In the genomic region with DNA sequence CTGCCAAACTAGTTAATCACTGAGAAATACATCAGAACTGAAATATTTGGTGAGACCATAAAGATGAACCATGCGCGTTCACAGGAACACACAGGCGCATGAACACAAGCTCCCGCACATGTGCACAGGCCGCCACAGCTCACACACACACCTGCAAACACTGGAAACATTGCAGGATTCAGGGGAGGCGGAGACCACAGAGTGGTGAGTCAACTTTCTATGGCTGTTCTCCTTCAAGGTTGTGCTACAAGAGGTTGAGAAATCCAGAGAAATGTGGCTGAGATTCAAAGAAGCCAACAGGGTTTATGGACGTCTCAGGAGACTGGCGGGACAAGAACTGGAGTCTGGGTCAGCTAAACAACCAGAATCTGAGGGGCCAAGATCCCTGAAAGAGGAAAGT, we compare ENCODE assay signal across 8 cellular contexts. TPM values are rescaled to one million over a fixed set of nuclear protein-coding genes. Genes with fewer than 3 reads are reported as not detected.
A peak's percentile ranks its signal among the peaks of the same experiment; 100 is the strongest.
DNase-seq lines count a peak whose midpoint lies in the region; ATAC-seq and TF ChIP-seq lines count a peak whose summit lies in the region.

No MANE protein-coding gene starts in this region.

- ATAC-seq in IMR-90 (ENCODE audit: low read depth) (peak; percentile 46), left ventricle myocardium superior (peak; percentile 52), GM21717 (IDR thresholded peaks at IDR 0.05; ENCODE audit: unreplicated experiment) (no peak)

- TF ChIP-seq RAD21 in IMR-90 (IDR thresholded peaks at IDR 0.05; ENCODE audit: low read length), result no peak

- H3K36me3 Mint-ChIP-seq in activated T-helper 1 cell treated with anti-CD3 and anti-CD28 coated beads, Interleukin-12 subunit alpha, Interleukin-12 subunit beta, Interleukin-2, Interleukin-4 antibody, amounts not matched to agents 30 ng/mL and 10 ng/mL and 1 ng/mL, durations not matched to agents 14 hours and 24 hours and 36 hours (ENCODE audit: low read depth), result peaks cover 26% of the 10 kb centered on the region

- H2AK5ac ChIP-seq in IMR-90 (ENCODE audit: low read depth, low read length), result 0 out of 2 replicates have a peak overlapping the region, but pooled peaks have one; percentile 58

- no peak overlapping the region for H2AK9ac ChIP-seq in IMR-90 (replicated peaks; ENCODE audit: low read depth, low read length, poor library complexity)

- H3K4me1 ChIP-seq in IMR-90 (ENCODE audit: control insufficient read depth, insufficient read depth, low read length), result peaks cover 23% of the 10 kb centered on the region

- no peaks in the 10 kb centered on the region for H3K27me3 Mint-ChIP-seq in activated T-helper 1 cell treated with anti-CD3 and anti-CD28 coated beads, Interleukin-12 subunit alpha, Interleukin-12 subunit beta, Interleukin-2, Interleukin-4 antibody, amounts not matched to agents 30 ng/mL and 10 ng/mL and 1 ng/mL, durations not matched to agents 14 hours and 24 hours and 36 hours (ENCODE audit: insufficient read depth)

- in situ Hi-C loops in IMR-90 (cut with MboI; ENCODE audit: low sequenced_read_pairs), result no loop called here

- H4K5ac ChIP-seq in IMR-90 (ENCODE audit: low read depth, low read length), result peak overlapping the region; percentile 25; the same call in 1 of the 2 replicates

- no TSS peak for BruUV-seq in IMR-90 (replicated peaks; lab: Mats Ljungman, UMichigan)

- dilution Hi-C loops in IMR-90 (cut with HindIII; ENCODE audit: low sequenced_read_pairs, unreplicated experiment), result no loop called here

- peaks cover 23% of the 10 kb centered on the region for H3K9me1 ChIP-seq in IMR-90 (ENCODE audit: insufficient read depth, low read length)

- H2BK120ac ChIP-seq in IMR-90 (ENCODE audit: low read depth, low read length), result no peak overlapping the region

- no peak overlapping the region for H3K56ac ChIP-seq in IMR-90 (ENCODE audit: extremely low read depth, insufficient read depth, low read length)

- no peak overlapping the region for H3K9ac ChIP-seq in IMR-90 (ENCODE audit: low read depth, low read length)

- H3K23ac ChIP-seq in IMR-90 (ENCODE audit: low read depth, low read length), result no peak overlapping the region

- H2AFZ ChIP-seq in IMR-90 (replicated peaks; ENCODE audit: low read length, poor library complexity), result no peak overlapping the region

- TF ChIP-seq POLR2A in IMR-90 (IDR thresholded peaks at IDR 0.05; ENCODE audit: low read depth, low read length), result no peak

- H3K14ac ChIP-seq in IMR-90 (replicated peaks; ENCODE audit: low read depth, low read length), result 0 out of 2 replicates have a peak overlapping the region, but pooled peaks have one; percentile 52

- peak overlapping the region; percentile 15 for H2BK5ac ChIP-seq in IMR-90 (ENCODE audit: low read depth, low read length, poor library complexity, severe bottlenecking)

- H3K4me3 Mint-ChIP-seq in activated T-helper 1 cell treated with anti-CD3 and anti-CD28 coated beads, Interleukin-12 subunit alpha, Interleukin-12 subunit beta, Interleukin-2, Interleukin-4 antibody, amounts not matched to agents 30 ng/mL and 10 ng/mL and 1 ng/mL, durations not matched to agents 14 hours and 24 hours and 36 hours, result peak overlapping the region; percentile 64

- intact Hi-C loops in IMR-90 (cut with micrococcal nuclease), result no loop called here
- intact Hi-C loops in activated T-helper 1 cell treated with anti-CD3 and anti-CD28 coated beads, Interleukin-12 subunit alpha, Interleukin-12 subunit beta, Interleukin-2, Interleukin-4 antibody, amounts not matched to agents 30 ng/mL and 10 ng/mL and 1 ng/mL, durations not matched to agents 14 hours and 24 hours and 36 hours (cut with micrococcal nuclease), result loop anchor here (1.0 kb wide), 1 partner anchor 8 kb away; no protein-coding TSS in a partner anchor
- intact Hi-C loops in left ventricle myocardium superior (cut with micrococcal nuclease), result no loop called here

- no peak overlapping the region for H2BK20ac ChIP-seq in IMR-90 (ENCODE audit: low read depth, low read length)

- H3K18ac ChIP-seq in IMR-90 (ENCODE audit: low read depth, low read length), result no peak overlapping the region

- 92% methylated on average over 2 of the region's 8 CpGs; no CpG with 5 or more reads in 1 of the 2 experiments for WGBS in IMR-90 (ENCODE audit: extremely low coverage in 2 of 2, insufficient read length in 1 of 2), 2 experiments

- H3K79me1 ChIP-seq in IMR-90 (ENCODE audit: low read depth in 1 of 2, low read length in 2 of 2), result peaks cover 35 to 79% of the 10 kb centered on the region in 2 experiments

- no peak overlapping the region for H3K4me2 ChIP-seq in IMR-90 (ENCODE audit: low read depth, low read length)

- no peaks in the 10 kb centered on the region for H3K9me3 Mint-ChIP-seq in activated T-helper 1 cell treated with anti-CD3 and anti-CD28 coated beads, Interleukin-12 subunit alpha, Interleukin-12 subunit beta, Interleukin-2, Interleukin-4 antibody, amounts not matched to agents 30 ng/mL and 10 ng/mL and 1 ng/mL, durations not matched to agents 14 hours and 24 hours and 36 hours

- POLR2A ChIA-PET in IMR-90 (lab: Charles Lee; ENCODE audit: unreplicated experiment), result no interaction called here

- no peaks in the 10 kb centered on the region; the same call in 1 of the 2 replicates for H3K36me3 ChIP-seq in IMR-90 (ENCODE audit: control insufficient read depth, insufficient read depth, low read length)

- H3K9me3 ChIP-seq in IMR-90 (ENCODE audit: control insufficient read depth, insufficient read depth, low read length), result no peaks in the 10 kb centered on the region

- H3K4me3 ChIP-seq in IMR-90 (ENCODE audit: insufficient read depth, low read depth, low read length), result no peak overlapping the region

- DNase-seq in IMR-90 (peak; percentile 63), left ventricle myocardium superior (no peak), NCI-H187 (lab: John Stamatoyannopoulos, UW) (no peak), nucleus accumbens (lab: John Stamatoyannopoulos, UW) (no peak), 8988T (no peak)
- no peak for DNase-seq in activated T-helper 1 cell treated with anti-CD3 and anti-CD28 coated beads, Interleukin-12 subunit alpha, Interleukin-12 subunit beta, Interleukin-2, Interleukin-4 antibody, amounts not matched to agents 30 ng/mL and 10 ng/mL and 1 ng/mL, durations not matched to agents 14 hours and 24 hours and 36 hours (ENCODE audit: low spot score)
- peak; percentile 31 for DNase-seq in stimulated activated CD8-positive, alpha-beta memory T cell treated with anti-CD3 and anti-CD28 coated beads, Interleukin-4, amount 100 ng/mL, for 24 hours (ENCODE audit: low read depth)

- peaks cover 70% of the 10 kb centered on the region for H3K4me1 Mint-ChIP-seq in activated T-helper 1 cell treated with anti-CD3 and anti-CD28 coated beads, Interleukin-12 subunit alpha, Interleukin-12 subunit beta, Interleukin-2, Interleukin-4 antibody, amounts not matched to agents 30 ng/mL and 10 ng/mL and 1 ng/mL, durations not matched to agents 14 hours and 24 hours and 36 hours (ENCODE audit: low read depth)

- CTCF ChIA-PET in IMR-90 (lab: Yijun Ruan, JAX), result no interaction called here

- peak overlapping the region; percentile 22; the same call in 1 of the 2 replicates for H3K27ac ChIP-seq in IMR-90 (ENCODE audit: insufficient read depth, low read length)

- H4K20me1 ChIP-seq in IMR-90 (ENCODE audit: insufficient read depth, low read length), result peaks cover 34% of the 10 kb centered on the region; the same call in 1 of the 2 replicates

- peak overlapping the region; percentile 95 for H3K27ac Mint-ChIP-seq in activated T-helper 1 cell treated with anti-CD3 and anti-CD28 coated beads, Interleukin-12 subunit alpha, Interleukin-12 subunit beta, Interleukin-2, Interleukin-4 antibody, amounts not matched to agents 30 ng/mL and 10 ng/mL and 1 ng/mL, durations not matched to agents 14 hours and 24 hours and 36 hours

- no peak overlapping the region for H4K91ac ChIP-seq in IMR-90 (ENCODE audit: insufficient read depth, low read depth, low read length)

- no peak overlapping the region for H2BK15ac ChIP-seq in IMR-90 (ENCODE audit: low read depth, low read length)

- no peak overlapping the region; a peak in 1 of 4 replicates for H4K8ac ChIP-seq in IMR-90 (ENCODE audit: low read depth in 2 of 2, low read length in 2 of 2)

- no peak for TF ChIP-seq CTCF in IMR-90 (conservative IDR thresholded peaks at IDR 0.05; ENCODE audit: low read depth, low read length)

- H3K4ac ChIP-seq in IMR-90 (ENCODE audit: low read depth, low read length), result no peak overlapping the region

- no peaks in the 10 kb centered on the region for H3K27me3 ChIP-seq in IMR-90 (ENCODE audit: control insufficient read depth, insufficient read depth, low read length)

TF ChIP-seq in IMR-90, 13 proteins besides CTCF, POLR2A, EP300 and RAD21:
- TF ChIP-seq NFE2L2 (IDR thresholded peaks at IDR 0.05; ENCODE audit: low read depth, low read length) (no peak), CEBPB (IDR thresholded peaks at IDR 0.05; ENCODE audit: low read depth, low read length) (peak; percentile 67)

RNA-seq across cellular contexts. Expression of gene ESYT2, which starts 17.8 kb away (rescaled TPM):
- 64.4 and 69.9 TPM in 2 replicates for total RNA-seq in IMR-90 (2012; rRNA removed)
- polyA plus RNA-seq in IMR-90 (2012; rRNA removed), result 23.7 and 26.7 TPM in 2 replicates
- polyA plus RNA-seq in IMR-90 (2012; cell fraction: cytosol; rRNA removed), result 7.2 and 17.1 TPM in 2 replicates
- polyA plus RNA-seq in IMR-90 (2012; cell fraction: nucleus; rRNA removed; ENCODE audit: low replicate concordance), result 19.8 and 30.4 TPM in 2 replicates
- 59.1 and 63.1 TPM in 2 replicates for total RNA-seq in activated T-helper 1 cell treated with anti-CD3 and anti-CD28 coated beads, Interleukin-12 subunit alpha, Interleukin-12 subunit beta, Interleukin-2, Interleukin-4 antibody, amounts not matched to agents 30 ng/mL and 10 ng/mL and 1 ng/mL, durations not matched to agents 14 hours and 24 hours and 36 hours
- total RNA-seq in left ventricle myocardium superior, result 44.3 TPM

RNA-seq across cellular contexts. Expression of gene DYNC2I1, which starts 44.9 kb away (rescaled TPM):
- total RNA-seq in IMR-90 (2012; rRNA removed) (3.9 and 4.5 TPM in 2 replicates), left ventricle myocardium superior (32.3 TPM)
- polyA plus RNA-seq in IMR-90 (2012; rRNA removed), result 11.5 and 14.4 TPM in 2 replicates
- 11.2 and 11.9 TPM in 2 replicates for polyA plus RNA-seq in IMR-90 (2012; cell fraction: cytosol; rRNA removed)
- 34.1 and 83.0 TPM in 2 replicates for polyA plus RNA-seq in IMR-90 (2012; cell fraction: nucleus; rRNA removed; ENCODE audit: low replicate concordance)
- total RNA-seq in activated T-helper 1 cell treated with anti-CD3 and anti-CD28 coated beads, Interleukin-12 subunit alpha, Interleukin-12 subunit beta, Interleukin-2, Interleukin-4 antibody, amounts not matched to agents 30 ng/mL and 10 ng/mL and 1 ng/mL, durations not matched to agents 14 hours and 24 hours and 36 hours, result 11.7 and 16.7 TPM in 2 replicates

Comparison
In these comparisons a context has a peak if more than half of its experiments do, and no peak if none do; other contexts are left out.
1. DNase-seq: peak in IMR-90 (single experiment) and stimulated activated CD8-positive, alpha-beta memory T cell treated with anti-CD3 and anti-CD28 coated beads, Interleukin-4, amount 100 ng/mL, for 24 hours (single experiment); none in activated T-helper 1 cell treated with anti-CD3 and anti-CD28 coated beads, Interleukin-12 subunit alpha, Interleukin-12 subunit beta, Interleukin-2, Interleukin-4 antibody, amounts not matched to agents 30 ng/mL and 10 ng/mL and 1 ng/mL, durations not matched to agents 14 hours and 24 hours and 36 hours (single experiment), left ventricle myocardium superior (single experiment), NCI-H187 (0 of 2), nucleus accumbens (0 of 56) and 8988T (single experiment).